Comparison of ENCODE assay signal across 14 cellular contexts in the genomic region with DNA sequence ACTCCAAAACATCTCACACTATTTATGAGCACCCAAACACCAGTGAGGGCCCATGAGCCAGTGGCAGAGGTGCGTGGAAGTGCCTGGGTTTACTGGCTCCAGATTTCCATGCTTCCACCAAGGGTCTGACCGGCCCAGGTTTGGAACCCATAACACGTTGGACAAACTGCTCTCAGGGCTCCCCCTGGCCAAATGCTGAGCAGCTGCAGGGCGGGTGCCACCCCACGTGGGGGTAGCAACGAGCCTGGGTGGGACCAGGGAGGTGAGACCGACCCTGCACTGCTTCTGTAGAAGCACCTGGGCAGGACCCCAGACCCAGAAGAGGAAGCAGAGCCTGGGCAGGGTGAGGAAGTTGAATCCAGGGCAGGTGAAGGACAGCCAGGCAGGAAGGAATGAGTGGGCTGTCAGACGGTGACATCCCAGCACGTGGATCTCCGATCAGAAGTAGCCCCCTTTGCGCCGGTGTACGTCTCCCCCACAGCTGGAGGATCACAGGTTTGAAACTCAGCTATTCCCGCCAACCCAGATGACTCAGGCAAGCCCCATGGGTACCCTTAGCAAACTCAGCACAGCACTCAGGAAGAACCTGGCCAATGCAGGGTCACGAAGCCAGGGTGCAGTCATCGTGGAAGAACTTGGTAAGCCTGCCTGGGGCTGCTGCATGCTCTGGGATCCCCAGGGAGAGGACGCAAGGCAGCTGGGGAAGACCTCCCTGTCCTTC.
A peak's percentile ranks its signal among the peaks of the same experiment; 100 is the strongest.
DNase-seq lines count a peak whose midpoint lies in the region; FAIRE-seq and TF ChIP-seq lines count a peak whose summit lies in the region.
"Had no signal": no experiment of that assay in that cellular context is flagged by ENCODE, and none has a peak within 500 bp of the region (broad histone marks: within the 10 kb centered on the region; RNA-seq: fewer than 3 reads in every experiment).

No MANE protein-coding gene starts in this region.

- peaks cover 5% of the 10 kb centered on the region in 2 experiments for H4K20me1 ChIP-seq in H1 (replicated peaks in 1 of 2; ENCODE audit: control insufficient read depth in 1 of 2, insufficient read depth in 2 of 2, low read length in 2 of 2)

- no peak overlapping the region for H3K56ac ChIP-seq in H1 (replicated peaks; ENCODE audit: insufficient read length, low read depth, low read length)

- no peak overlapping the region for H2BK20ac ChIP-seq in H1 (ENCODE audit: low read length)

- H2AFZ ChIP-seq in H1 (ENCODE audit: low read length): no peak overlapping the region

- no peak for TF ChIP-seq POLR2A in H1 (IDR thresholded peaks at IDR 0.05; ENCODE audit: control extremely low read depth in 1 of 2, low read depth in 2 of 2, low read length in 2 of 2)

- no peaks in the 10 kb centered on the region for H3K4me1 ChIP-seq in H1 (replicated peaks in 1 of 4; ENCODE audit: control insufficient read depth in 3 of 4, insufficient read depth in 4 of 4, low read length in 3 of 4)
- H3K4me1 ChIP-seq in skeletal muscle tissue (ENCODE audit: control insufficient read depth in 3 of 3, insufficient read depth in 3 of 3, low read length in 3 of 3): peaks cover 69 to 93% (median 79%) of the 10 kb centered on the region in 3 donors

- no peak overlapping the region for H3K14ac ChIP-seq in H1 (ENCODE audit: insufficient read length)

- H2BK12ac ChIP-seq in H1 (ENCODE audit: low read depth, low read length): no peak overlapping the region

- H3K4me3 ChIP-seq in H1 (ENCODE audit: extremely low read depth in 1 of 4, insufficient read depth in 2 of 4, low read depth in 3 of 4, low read length in 4 of 4) (no peak overlapping the region), skeletal muscle tissue (ENCODE audit: low read length in 3 of 3) (no peak overlapping the region), dorsolateral prefrontal cortex (no peak overlapping the region)
- H3K4me3 ChIP-seq: A549 had no signal

- no peak overlapping the region for H3K4me3 Mint-ChIP-seq in activated CD4-positive, alpha-beta memory T cell treated with anti-CD3 and anti-CD28 coated beads, Interleukin-2, amount 10 ng/mL, durations not matched to agents 7 days and 5 days
- no peak overlapping the region for H3K4me3 Mint-ChIP-seq in activated CD4-positive, alpha-beta memory T cell treated with anti-CD3 and anti-CD28 coated beads for 36 hours

- peaks cover 63% of the 10 kb centered on the region for H3K4me1 Mint-ChIP-seq in activated CD4-positive, alpha-beta memory T cell treated with anti-CD3 and anti-CD28 coated beads, Interleukin-2, amount 10 ng/mL, durations not matched to agents 7 days and 5 days
- H3K4me1 Mint-ChIP-seq in activated CD4-positive, alpha-beta memory T cell treated with anti-CD3 and anti-CD28 coated beads for 36 hours (ENCODE audit: low read depth): peaks cover 56% of the 10 kb centered on the region

- H4K5ac ChIP-seq in H1 (ENCODE audit: insufficient read length, low read depth, low read length): no peak overlapping the region

- CTCF ChIA-PET in activated CD4-positive, alpha-beta memory T cell treated with anti-CD3 and anti-CD28 coated beads, Interleukin-2, amount 10 ng/mL, durations not matched to agents 7 days and 5 days (lab: Charles Lee): no interaction called here
- CTCF ChIA-PET in activated CD4-positive, alpha-beta memory T cell treated with anti-CD3 and anti-CD28 coated beads for 36 hours (lab: Charles Lee): interaction anchor here (1.1 to 1.8 kb wide), 4 partner anchors 14 to 573 kb away, joined by 3 to 7 read pairs (median 4); no protein-coding TSS in a partner anchor
- CTCF ChIA-PET in H1 (lab: Charles Lee; ENCODE audit: partially characterized antibody): interaction anchor here (0.6 to 3.0 kb wide), 12 partner anchors 9 to 317 kb away, joined by 3 to 8 read pairs (median 4); no protein-coding TSS in a partner anchor
- CTCF ChIA-PET in GM10248 (lab: Yijun Ruan, JAX): interaction anchor here (0.7 to 1.0 kb wide), 2 partner anchors 12 to 32 kb away, joined by 3 read pairs; no protein-coding TSS in a partner anchor

- peaks cover 9% of the 10 kb centered on the region for H3K36me3 Mint-ChIP-seq in activated CD4-positive, alpha-beta memory T cell treated with anti-CD3 and anti-CD28 coated beads, Interleukin-2, amount 10 ng/mL, durations not matched to agents 7 days and 5 days (ENCODE audit: low read depth)
- peaks cover 2% of the 10 kb centered on the region for H3K36me3 Mint-ChIP-seq in activated CD4-positive, alpha-beta memory T cell treated with anti-CD3 and anti-CD28 coated beads for 36 hours

- no peak overlapping the region for H3K18ac ChIP-seq in H1 (ENCODE audit: extremely low read depth, low read length)

- TF ChIP-seq RAD21 in H1 (IDR thresholded peaks at IDR 0.05 in 1 of 2, conservative IDR thresholded peaks at IDR 0.05 in 1 of 2; ENCODE audit: low read depth in 2 of 2, low read length in 2 of 2): peak; percentile 10 to 25; a peak in 1 of 4 replicates

- H4K91ac ChIP-seq in H1 (replicated peaks; ENCODE audit: insufficient read length, low read length): no peak overlapping the region

- peak overlapping the region; percentile 96 for H3K27ac Mint-ChIP-seq in activated CD4-positive, alpha-beta memory T cell treated with anti-CD3 and anti-CD28 coated beads, Interleukin-2, amount 10 ng/mL, durations not matched to agents 7 days and 5 days
- H3K27ac Mint-ChIP-seq in activated CD4-positive, alpha-beta memory T cell treated with anti-CD3 and anti-CD28 coated beads for 36 hours: no peak overlapping the region

- peaks cover 17% of the 10 kb centered on the region for H3K79me1 ChIP-seq in H1 (ENCODE audit: low read depth, low read length)

- H3K23ac ChIP-seq in H1 (ENCODE audit: insufficient read length): no peak overlapping the region

- no peak overlapping the region for H2AK5ac ChIP-seq in H1 (ENCODE audit: low read depth, low read length)

- TF ChIP-seq CTCF in H1 (IDR thresholded peaks at IDR 0.05; ENCODE audit: control extremely low read depth in 1 of 3, insufficient read depth in 1 of 3, low read depth in 1 of 3, low read length in 3 of 3): peak in 1 of 3 experiments; percentile 8; a peak in 1 of 4 replicates
- no peak for TF ChIP-seq CTCF in GM10248 (IDR thresholded peaks at IDR 0.05; ENCODE audit: control extremely low read depth, extremely low read depth, low read depth, missing control alignments)
- no peak for TF ChIP-seq CTCF in dorsolateral prefrontal cortex (IDR thresholded peaks at IDR 0.05 in 54 of 56, conservative IDR thresholded peaks at IDR 0.05 in 2 of 56; ENCODE audit: low read depth in 1 of 56, partially characterized antibody in 56 of 56)

- no peak for DNase-seq in activated CD4-positive, alpha-beta memory T cell treated with anti-CD3 and anti-CD28 coated beads, Interleukin-2, amount 10 ng/mL, durations not matched to agents 7 days and 5 days
- no peak for DNase-seq in activated CD4-positive, alpha-beta memory T cell treated with anti-CD3 and anti-CD28 coated beads for 36 hours
- DNase-seq in LHCN-M2 (ENCODE audit: low read depth) (peak; percentile 60), H1 (ENCODE audit: low read depth in 1 of 2, low spot score in 2 of 2) (no peak), GM10248 (ENCODE audit: extremely low spot score) (no peak), glomerular visceral epithelial cell (ENCODE audit: extremely low spot score) (no peak), dorsolateral prefrontal cortex (no peak)
- DNase-seq: activated CD4-positive, alpha-beta T cell treated with anti-CD3 and anti-CD28 coated beads, Interleukin-2, amount 50 U/mL, for 4 hours; anterior cingulate cortex; NCI-H2171; small intestine had no signal

- H4K8ac ChIP-seq in H1 (ENCODE audit: extremely low read depth, insufficient read depth, low read length): no peak overlapping the region; the same call in 1 of the 2 replicates

- H3K27ac ChIP-seq in H1 (ENCODE audit: low read depth, low read length) (no peak overlapping the region), skeletal muscle tissue (ENCODE audit: low read depth, low read length) (peak overlapping the region; percentile 91), dorsolateral prefrontal cortex (peak overlapping the region in 4 of 59 donors; percentile 4 to 72 (median 50))
- H3K27ac ChIP-seq: foreskin keratinocyte had no signal

- peaks cover 0 to 18% of the 10 kb centered on the region in 2 experiments; a peak in 2 of 4 replicates for H3K79me2 ChIP-seq in H1 (ENCODE audit: control insufficient read depth in 1 of 2, insufficient read depth in 2 of 2, low read length in 2 of 2)

- H3K23me2 ChIP-seq in H1 (ENCODE audit: low read depth, low read length): no peaks in the 10 kb centered on the region

- no peak for FAIRE-seq in H1 (lab: Jason Lieb, UNC)
- FAIRE-seq: A549, small intestine had no signal

- peaks cover 1% of the 10 kb centered on the region for H3K9me3 Mint-ChIP-seq in activated CD4-positive, alpha-beta memory T cell treated with anti-CD3 and anti-CD28 coated beads, Interleukin-2, amount 10 ng/mL, durations not matched to agents 7 days and 5 days
- no peaks in the 10 kb centered on the region for H3K9me3 Mint-ChIP-seq in activated CD4-positive, alpha-beta memory T cell treated with anti-CD3 and anti-CD28 coated beads for 36 hours

- no peaks in the 10 kb centered on the region for H3K27me3 ChIP-seq in H1 (replicated peaks in 1 of 4; ENCODE audit: control insufficient read depth in 3 of 4, extremely low read depth in 1 of 4, insufficient read depth in 3 of 4, low read length in 3 of 4)
- H3K27me3 ChIP-seq in skeletal muscle tissue (ENCODE audit: control insufficient read depth in 3 of 3, insufficient read depth in 3 of 3, low read length in 3 of 3): no peaks in the 10 kb centered on the region
- H3K27me3 ChIP-seq in dorsolateral prefrontal cortex: no peaks in the 10 kb centered on the region

- no peak overlapping the region for H3K4me2 ChIP-seq in H1 (ENCODE audit: insufficient read depth in 1 of 2, low read depth in 2 of 2, low read length in 2 of 2)
- H3K4me2 ChIP-seq: A549 had no signal

- POLR2A ChIA-PET in activated CD4-positive, alpha-beta memory T cell treated with anti-CD3 and anti-CD28 coated beads, Interleukin-2, amount 10 ng/mL, durations not matched to agents 7 days and 5 days (lab: Charles Lee): interaction anchor here (1.8 kb wide), 1 partner anchor 71 kb away, joined by 5 read pairs; no protein-coding TSS in a partner anchor
- POLR2A ChIA-PET in activated CD4-positive, alpha-beta memory T cell treated with anti-CD3 and anti-CD28 coated beads for 36 hours (lab: Charles Lee): no interaction called here
- POLR2A ChIA-PET in H1 (lab: Charles Lee; ENCODE audit: partially characterized antibody) (no interaction called here), GM10248 (lab: Yijun Ruan, JAX) (no interaction called here)

- H2BK120ac ChIP-seq in H1 (replicated peaks; ENCODE audit: low read depth, low read length): no peak overlapping the region

- no peak for TF ChIP-seq EP300 in H1 (IDR thresholded peaks at IDR 0.05; ENCODE audit: borderline replicate concordance in 1 of 2, low read depth in 2 of 2, low read length in 2 of 2)

- H3K27me3 Mint-ChIP-seq in activated CD4-positive, alpha-beta memory T cell treated with anti-CD3 and anti-CD28 coated beads, Interleukin-2, amount 10 ng/mL, durations not matched to agents 7 days and 5 days: peaks cover 2% of the 10 kb centered on the region
- H3K27me3 Mint-ChIP-seq in activated CD4-positive, alpha-beta memory T cell treated with anti-CD3 and anti-CD28 coated beads for 36 hours: no peaks in the 10 kb centered on the region

- no peak overlapping the region for H2BK15ac ChIP-seq in H1 (ENCODE audit: low read length)

- H3K36me3 ChIP-seq in H1 (ENCODE audit: control insufficient read depth in 2 of 4, insufficient read depth in 4 of 4, low read length in 3 of 4) (peaks cover 0 to 16% (median 9%) of the 10 kb centered on the region in 4 experiments; a peak in 5 of 8 replicates), skeletal muscle tissue (ENCODE audit: control insufficient read depth in 3 of 3, insufficient read depth in 3 of 3, low read length in 3 of 3) (peaks cover 0 to 8% (median 4%) of the 10 kb centered on the region in 3 donors)

- H3K9ac ChIP-seq in H1 (replicated peaks in 1 of 4; ENCODE audit: extremely low read depth in 1 of 4, low read depth in 3 of 4, low read length in 3 of 4) (no peak overlapping the region), skeletal muscle tissue (ENCODE audit: low read depth in 1 of 3, low read length in 3 of 3) (peak overlapping the region in 1 of 3 donors; percentile 33)

- intact Hi-C loops in activated CD4-positive, alpha-beta memory T cell treated with anti-CD3 and anti-CD28 coated beads for 36 hours (cut with micrococcal nuclease): loop anchor here (2.0 to 10.0 kb wide), 4 partner anchors 33 to 321 kb away; no protein-coding TSS in a partner anchor
- intact Hi-C loops in dorsolateral prefrontal cortex (cut with DNase I): no loop called here

- no peak overlapping the region for H3K4ac ChIP-seq in H1 (replicated peaks; ENCODE audit: insufficient read length, low read depth, low read length)

- no peak overlapping the region for H2BK5ac ChIP-seq in H1 (ENCODE audit: low read depth, low read length)

- 94% methylated on average over 15 of the region's 17 CpGs; no CpG with 5 or more reads in 1 of the 2 experiments for WGBS in H1 (ENCODE audit: extremely low coverage in 1 of 2, insufficient coverage in 1 of 2, insufficient read length in 1 of 2, insufficient replicate concordance in 2 of 2, low coverage in 1 of 2, low lambda C conversion rate in 2 of 2, missing lambda C conversion rate in 1 of 2), 2 experiments

- no peaks in the 10 kb centered on the region for H3K9me3 ChIP-seq in H1 (ENCODE audit: insufficient read depth in 2 of 2, low read depth in 1 of 2, low read length in 1 of 2)
- no peaks in the 10 kb centered on the region for H3K9me3 ChIP-seq in skeletal muscle tissue (ENCODE audit: control insufficient read depth in 3 of 3, low read length in 3 of 3)
- H3K9me3 ChIP-seq: A549 had no signal
